Comparison of ENCODE assay signal across 1 cellular context in the genomic region with DNA sequence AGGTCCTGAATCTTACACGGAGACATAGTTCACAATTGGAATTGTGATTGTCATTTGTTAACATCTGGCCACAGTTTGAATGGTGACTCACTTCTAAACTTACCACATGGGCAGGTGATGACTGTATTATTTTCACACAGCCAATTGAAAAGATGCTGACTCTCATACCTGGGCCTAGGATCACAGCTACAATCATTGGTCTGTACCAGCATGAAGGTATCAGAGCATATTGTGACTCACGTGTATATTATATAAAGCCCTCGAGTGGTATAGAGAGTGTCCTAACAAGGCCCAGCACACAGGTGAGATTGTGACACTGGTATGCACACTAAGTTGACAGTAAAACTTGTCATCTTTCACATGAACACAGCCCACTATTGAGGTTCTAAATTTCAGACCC.
A peak's percentile ranks its signal among the peaks of the same experiment; 100 is the strongest.
TF ChIP-seq lines count a peak whose summit lies in the region.

No MANE protein-coding gene starts in this region.

TF ChIP-seq in endothelial cell of umbilical vein, 7 proteins besides CTCF, POLR2A, EP300 and RAD21:
- TF ChIP-seq EZH2 (IDR thresholded peaks at IDR 0.05; ENCODE audit: borderline replicate concordance, low read depth, low read length, severe bottlenecking): no peak
- peak; percentile 22 for TF ChIP-seq JUN (IDR thresholded peaks at IDR 0.05; ENCODE audit: borderline replicate concordance, insufficient read depth, insufficient read length, low read depth)
- TF ChIP-seq MYC (IDR thresholded peaks at IDR 0.05; ENCODE audit: low read depth, low read length): no peak
TF ChIP-seq in endothelial cell of umbilical vein: peak in this region for 1.
